ENCODE assay signal across 8 cellular contexts in the genomic region with DNA sequence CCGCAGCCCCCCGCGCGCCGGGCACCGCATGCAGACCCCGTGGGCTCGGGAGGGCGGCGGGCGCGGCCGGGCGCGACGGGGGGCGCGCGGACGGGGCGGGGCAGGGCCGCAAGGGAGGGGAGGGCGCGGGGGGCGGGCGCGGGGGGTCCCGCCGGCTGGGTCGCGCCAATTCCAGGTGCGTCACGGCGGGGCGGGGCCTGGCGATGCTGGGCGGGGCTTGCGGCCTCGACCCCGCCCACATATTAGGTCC. TPM values are rescaled to one million over a fixed set of nuclear protein-coding genes. Genes with fewer than 3 reads are reported as not detected.
DNase-seq lines count a peak whose midpoint lies in the region; ATAC-seq and TF ChIP-seq lines count a peak whose summit lies in the region.

No MANE protein-coding gene starts in this region.

- peak overlapping the region; percentile 80 for H3K4me3 ChIP-seq in AG04450 (ENCODE audit: low read depth, low read length)
- peak overlapping the region; percentile 61 for H3K4me3 ChIP-seq in HL-60 (replicated peaks; ENCODE audit: insufficient read depth, low read length)
- peak overlapping the region; percentile 72 to 91 for H3K4me3 ChIP-seq in gastroesophageal sphincter

- CTCF ChIA-PET in AG04450 (lab: Charles Lee) = interaction anchor here (0.6 to 1.9 kb wide), 2 partner anchors 13 to 56 kb away, joined by 4 to 9 read pairs; no protein-coding TSS in a partner anchor

- no peak for DNase-seq in AG04450 (ENCODE audit: low read depth, low spot score)
- no peak for DNase-seq in HL-60 (ENCODE audit: low read depth in 1 of 2, low spot score in 1 of 2)
- peak; percentile 98 for DNase-seq in activated CD8-positive, alpha-beta memory T cell treated with anti-CD3 and anti-CD28 coated beads, Interleukin-2, amount 50 U/mL, for 48 hours
- DNase-seq in stimulated activated CD4-positive, alpha-beta T cell treated with anti-CD3 and anti-CD28 coated beads, Interleukin-15, amount 100 ng/mL, for 24 hours = peak; percentile 84

- peaks cover 11% of the 10 kb centered on the region for H3K9me3 ChIP-seq in AG04450 (ENCODE audit: control insufficient read depth, insufficient read depth, low read length)
- H3K9me3 ChIP-seq in gastroesophageal sphincter = no peaks in the 10 kb centered on the region

- no peak for TF ChIP-seq POLR2A in gastroesophageal sphincter (IDR thresholded peaks at IDR 0.05)

- TF ChIP-seq CTCF in AG04450 (IDR thresholded peaks at IDR 0.05; ENCODE audit: low read depth, low read length) = no peak
- no peak for TF ChIP-seq CTCF in HL-60 (IDR thresholded peaks at IDR 0.05; ENCODE audit: insufficient read depth, low read length)
- TF ChIP-seq CTCF in gastroesophageal sphincter (IDR thresholded peaks at IDR 0.05) = no peak

- H3K27ac ChIP-seq in AG04450 (ENCODE audit: low read depth, low read length) (no peak overlapping the region), HL-60 (replicated peaks) (no peak overlapping the region), gastroesophageal sphincter (peak overlapping the region; percentile 94 to 97 (median 95))

- TF ChIP-seq EP300 in gastroesophageal sphincter (IDR thresholded peaks at IDR 0.05) = no peak

- ATAC-seq in gastroesophageal sphincter = no peak
- ATAC-seq in GM19452 (IDR thresholded peaks at IDR 0.05; ENCODE audit: unreplicated experiment) = no peak
- no peak for ATAC-seq in GM19463 (IDR thresholded peaks at IDR 0.05; ENCODE audit: unreplicated experiment)
- no peak for ATAC-seq in GM18868 (IDR thresholded peaks at IDR 0.05; ENCODE audit: unreplicated experiment)

- no CpG with 5 or more reads among the region's 40 CpGs for WGBS in gastroesophageal sphincter (ENCODE audit: low coverage in 1 of 2), 2 donors

- peaks cover 0 to 30% of the 10 kb centered on the region in 2 donors for H3K36me3 ChIP-seq in gastroesophageal sphincter

- H3K4me1 ChIP-seq in gastroesophageal sphincter = peaks cover 0 to 34% (median 8%) of the 10 kb centered on the region in 3 donors

- POLR2A ChIA-PET in AG04450 (lab: Yijun Ruan, JAX) = interaction anchor here (0.6 to 3.5 kb wide), 7 partner anchors 10 to 61 kb away, joined by 3 to 41 read pairs (median 5); partner anchors contain the start of genes D2HGDH and DTYMK

- no peaks in the 10 kb centered on the region for H3K27me3 ChIP-seq in AG04450 (ENCODE audit: control insufficient read depth, insufficient read depth, low read length)
- H3K27me3 ChIP-seq in HL-60 (ENCODE audit: insufficient read depth, poor library complexity, severe bottlenecking) = no peaks in the 10 kb centered on the region
- no peaks in the 10 kb centered on the region for H3K27me3 ChIP-seq in gastroesophageal sphincter

RNA-seq across cellular contexts. Expression of gene ING5, which starts 0.2 kb away (rescaled TPM):
- polyA plus RNA-seq in AG04450 (2011; rRNA removed) = 22.4 and 23.9 TPM in 2 replicates
- polyA minus RNA-seq in AG04450 (2011; rRNA and poly(A)+ RNA removed) = 14.6 and 20.7 TPM in 2 replicates
- 10 to 100 TPM; 18.0 to 46.7 (median 35.5) TPM for total RNA-seq in gastroesophageal sphincter

RNA-seq across cellular contexts. Expression of gene DTYMK, which starts 15.5 kb away (rescaled TPM):
- 28.4 and 29.6 TPM in 2 replicates for polyA plus RNA-seq in AG04450 (2011; rRNA removed)
- 9.9 and 10.1 TPM in 2 replicates for polyA minus RNA-seq in AG04450 (2011; rRNA and poly(A)+ RNA removed)
- 10 to 100 TPM in 2 of 4 donors, 1 to 10 TPM in 2; 7.7 to 18.7 (median 11.0) TPM for total RNA-seq in gastroesophageal sphincter

RNA-seq across cellular contexts. Expression of gene D2HGDH, which starts 32.4 kb away (rescaled TPM):
- 7.3 and 9.5 TPM in 2 replicates for polyA plus RNA-seq in AG04450 (2011; rRNA removed)
- polyA minus RNA-seq in AG04450 (2011; rRNA and poly(A)+ RNA removed) = 7.5 and 9.9 TPM in 2 replicates
- 10 to 100 TPM; 12.5 to 21.8 (median 13.3) TPM for total RNA-seq in gastroesophageal sphincter

Comparison
In these comparisons a context has a peak if more than half of its experiments do, and no peak if none do; other contexts are left out.
1. DNase-seq: peak in activated CD8-positive, alpha-beta memory T cell treated with anti-CD3 and anti-CD28 coated beads, Interleukin-2, amount 50 U/mL, for 48 hours (single experiment) and stimulated activated CD4-positive, alpha-beta T cell treated with anti-CD3 and anti-CD28 coated beads, Interleukin-15, amount 100 ng/mL, for 24 hours (single experiment); none in AG04450 (single experiment) and HL-60 (0 of 2).
2. H3K27ac ChIP-seq: peak in gastroesophageal sphincter (4 of 4); none in AG04450 (single experiment) and HL-60 (single experiment).
3. Peak in every context shown above with its lines, with median percentiles within 50 percentile points of each other: H3K4me3 ChIP-seq.